Comparison of ENCODE assay signal across 27 cellular contexts in genomic region chr10:106557053-106557452, GRCh38.
DNase-seq lines count a peak whose midpoint lies in the region; ATAC-seq and TF ChIP-seq lines count a peak whose summit lies in the region.
"Had no signal": no experiment of that assay in that cellular context is flagged by ENCODE, and none has a peak within 500 bp of the region (broad histone marks: within the 10 kb centered on the region; RNA-seq: fewer than 3 reads in every experiment).

No MANE protein-coding gene starts in this region.

- CTCF ChIA-PET in SK-N-SH (lab: Yijun Ruan, JAX): interaction anchor here (0.5 to 1.0 kb wide), 2 partner anchors 26 to 65 kb away, joined by 3 read pairs; no protein-coding TSS in a partner anchor

- no peaks in the 10 kb centered on the region for H3K27me3 ChIP-seq in SK-N-SH (ENCODE audit: insufficient read depth)
- H3K27me3 ChIP-seq in upper lobe of left lung: no peaks in the 10 kb centered on the region
- H3K27me3 ChIP-seq: adrenal gland, gastrocnemius medialis, stomach, tibial artery had no signal

- TF ChIP-seq CTCF in SK-N-SH (IDR thresholded peaks at IDR 0.05) (no peak), upper lobe of left lung (IDR thresholded peaks at IDR 0.05) (no peak)

- H4K20me1 ChIP-seq in SK-N-SH (ENCODE audit: insufficient read depth): no peaks in the 10 kb centered on the region

- no peak overlapping the region for H2AFZ ChIP-seq in SK-N-SH (ENCODE audit: low read depth)
- H2AFZ ChIP-seq: parathyroid adenoma had no signal

- POLR2A ChIA-PET in SK-N-SH (lab: Yijun Ruan, JAX): no interaction called here

- no peaks in the 10 kb centered on the region for H3K36me3 ChIP-seq in SK-N-SH (replicated peaks in 1 of 2; ENCODE audit: control insufficient read depth in 1 of 2, insufficient read depth in 2 of 2, low read length in 1 of 2)
- H3K36me3 ChIP-seq in upper lobe of left lung: no peaks in the 10 kb centered on the region
- H3K36me3 ChIP-seq: adrenal gland, gastrocnemius medialis, stomach, tibial artery had no signal

- no peaks in the 10 kb centered on the region for H3K9me3 ChIP-seq in SK-N-SH
- H3K9me3 ChIP-seq in upper lobe of left lung: no peaks in the 10 kb centered on the region
- H3K9me3 ChIP-seq: adrenal gland, gastrocnemius medialis, stomach, tibial artery had no signal

- H3K9ac ChIP-seq in SK-N-SH: no peak overlapping the region
- H3K9ac ChIP-seq: parathyroid adenoma had no signal

- TF ChIP-seq POLR2A in upper lobe of left lung (IDR thresholded peaks at IDR 0.05): no peak

- H3K27ac ChIP-seq in SK-N-SH (ENCODE audit: low read depth in 2 of 2, low read length in 1 of 2) (peak overlapping the region in 1 of 2 experiments; percentile 57; a peak in 2 of 4 replicates), upper lobe of left lung (no peak overlapping the region)
- H3K27ac ChIP-seq: 22Rv1, adrenal gland, gastrocnemius medialis, parathyroid adenoma, stomach, tibial artery had no signal

- no peaks in the 10 kb centered on the region for H3K79me2 ChIP-seq in SK-N-SH (ENCODE audit: insufficient read depth)
- H3K79me2 ChIP-seq: parathyroid adenoma had no signal

- no peaks in the 10 kb centered on the region for H3F3A ChIP-seq in SK-N-SH (replicated peaks; ENCODE audit: insufficient read depth)

- ATAC-seq in SK-N-SH treated with all-trans-retinoic acid at 6 μM for 48 hours: no peak
- ATAC-seq in upper lobe of left lung (ENCODE audit: low FRiP score in 2 of 2): no peak
- ATAC-seq: activated T-cell treated with anti-CD3 and anti-CD28 coated beads, Interleukin-2, amount 50 U/mL, for 4 hours; gastrocnemius medialis; natural killer cell treated with Interleukin-12 subunit alpha and Interleukin-12 subunit beta and Interleukin-15 and Interleukin-18, amount 100 ng/mL, for 72 hours; right cardiac atrium; T-helper 17 cell had no signal

- no peaks in the 10 kb centered on the region for H3K9me2 ChIP-seq in SK-N-SH

- H3K4me3 ChIP-seq in SK-N-SH (ENCODE audit: low read depth in 2 of 2, low read length in 1 of 2): no peak overlapping the region
- H3K4me3 ChIP-seq in upper lobe of left lung: no peak overlapping the region
- H3K4me3 ChIP-seq: adrenal gland, gastrocnemius medialis, stomach, tibial artery had no signal

- no peak overlapping the region for H3K4me2 ChIP-seq in SK-N-SH

- TF ChIP-seq EP300 in SK-N-SH (IDR thresholded peaks at IDR 0.05; ENCODE audit: borderline replicate concordance in 1 of 2, low read depth in 1 of 2, low read length in 1 of 2) (no peak), upper lobe of left lung (IDR thresholded peaks at IDR 0.05) (no peak)

- DNase-seq in SK-N-SH (no peak), astrocyte of the hippocampus (ENCODE audit: low read depth, low spot score) (peak; percentile 17), fibroblast of peridontal ligament (ENCODE audit: extremely low read depth) (peak; percentile 49), NCI-H2171 treated with DMSO at 0.1 percent for 48 hours (lab: John Stamatoyannopoulos, UW) (no peak), medulla oblongata (ENCODE audit: extremely low spot score) (no peak), NCI-H524 treated with DMSO at 0.1 percent for 48 hours (lab: John Stamatoyannopoulos, UW) (no peak), upper lobe of left lung (no peak)
- DNase-seq: activated CD4-positive, alpha-beta T cell treated with anti-CD3 and anti-CD28 coated beads for 4 hours; activated CD8-positive, alpha-beta memory T cell treated with anti-CD3 and anti-CD28 coated beads for 24 hours; activated naive CD4-positive, alpha-beta T cell; activated T-cell treated with anti-CD3 and anti-CD28 coated beads, Interleukin-2, amount 50 U/mL, for 4 hours; adrenal gland; DMS53; gastrocnemius medialis; hippocampal formation; Kasumi-1; NCI-H1092; NCI-H187; NCI-H526; right cardiac atrium; stomach; T-helper 17 cell; tibial artery had no signal

- H3K4me1 ChIP-seq in SK-N-SH (ENCODE audit: control insufficient read depth in 1 of 2, insufficient read depth in 2 of 2, low read depth in 1 of 2, low read length in 1 of 2): peaks cover 0 to 20% of the 10 kb centered on the region in 2 experiments; a peak in 2 of 4 replicates
- no peaks in the 10 kb centered on the region for H3K4me1 ChIP-seq in upper lobe of left lung
- H3K4me1 ChIP-seq: adrenal gland, gastrocnemius medialis, parathyroid adenoma, stomach, tibial artery had no signal

- TF ChIP-seq RAD21 in SK-N-SH (IDR thresholded peaks at IDR 0.05; ENCODE audit: low read length): no peak

TF ChIP-seq in SK-N-SH treated with all-trans-retinoic acid at 6 μM for 48 hours, 23 proteins besides CTCF, POLR2A, EP300 and RAD21:
- TF ChIP-seq ISL1 (CRISPR knock-in tag; IDR thresholded peaks at IDR 0.05) (peak; percentile 52; the same call in 1 of the 2 replicates), ARNTL (CRISPR knock-in tag; IDR thresholded peaks at IDR 0.05; ENCODE audit: borderline replicate concordance, low read depth) (no peak), SNAI2 (CRISPR knock-in tag; IDR thresholded peaks at IDR 0.05) (no peak), CSDC2 (CRISPR knock-in tag; IDR thresholded peaks at IDR 0.05) (no peak)

TF ChIP-seq in SK-N-SH, 30 proteins besides CTCF, POLR2A, EP300 and RAD21:
- TF ChIP-seq TCF12 (IDR thresholded peaks at IDR 0.05) (no peak), MXI1 (IDR thresholded peaks at IDR 0.05; ENCODE audit: low read depth, low read length) (no peak), RFX5 (IDR thresholded peaks at IDR 0.05; ENCODE audit: low read length) (no peak), USF1 (IDR thresholded peaks at IDR 0.05; ENCODE audit: borderline replicate concordance, low read depth) (no peak), FOXM1 (IDR thresholded peaks at IDR 0.05; ENCODE audit: low read depth) (no peak), PBX3 (IDR thresholded peaks at IDR 0.05) (no peak), FOSL2 (IDR thresholded peaks at IDR 0.05; ENCODE audit: borderline replicate concordance, low read depth) (no peak), TEAD4 (IDR thresholded peaks at IDR 0.05; ENCODE audit: borderline replicate concordance, insufficient read depth) (no peak), YY1 (IDR thresholded peaks at IDR 0.05; ENCODE audit: low read depth) (no peak)

Comparison
In these comparisons a context has a peak if more than half of its experiments do, and no peak if none do; other contexts are left out.
1. DNase-seq: peak in astrocyte of the hippocampus (single experiment) and fibroblast of peridontal ligament (single experiment); none in SK-N-SH (single experiment), NCI-H2171 treated with DMSO at 0.1 percent for 48 hours (single experiment), medulla oblongata (single experiment), NCI-H524 treated with DMSO at 0.1 percent for 48 hours (single experiment) and upper lobe of left lung (0 of 2).